9 cellular contexts compared by ENCODE assay signal in genomic region chr5:159764283-159764927, GRCh38.
DNase-seq lines count a peak whose midpoint lies in the region; TF ChIP-seq lines count a peak whose summit lies in the region.
"Had no signal": no experiment of that assay in that cellular context is flagged by ENCODE, and none has a peak within 500 bp of the region (broad histone marks: within the 10 kb centered on the region; RNA-seq: fewer than 3 reads in every experiment).

No MANE protein-coding gene starts in this region.

- no peaks in the 10 kb centered on the region for H3K27me3 ChIP-seq in SK-N-SH (ENCODE audit: insufficient read depth)
- H3K27me3 ChIP-seq in spleen (replicated peaks in 1 of 7), result peaks cover 0 to 7% (median 0%) of the 10 kb centered on the region in 7 donors

- peak in 1 of 2 experiments; percentile 88; a peak in 2 of 4 replicates for TF ChIP-seq EP300 in SK-N-SH (IDR thresholded peaks at IDR 0.05; ENCODE audit: borderline replicate concordance in 1 of 2, low read depth in 1 of 2, low read length in 1 of 2)

- no peaks in the 10 kb centered on the region for H3K79me2 ChIP-seq in SK-N-SH (ENCODE audit: insufficient read depth)

- H2AFZ ChIP-seq in SK-N-SH (ENCODE audit: low read depth), result peak overlapping the region; percentile 56; the same call in 1 of the 2 replicates

- H3K27ac ChIP-seq in SK-N-SH (ENCODE audit: low read depth in 2 of 2, low read length in 1 of 2) (peak overlapping the region in 1 of 2 experiments; percentile 61; a peak in 2 of 4 replicates), spleen (peak overlapping the region in 7 of 8 donors; percentile 22 to 63 (median 55))

- TF ChIP-seq CTCF in SK-N-SH (IDR thresholded peaks at IDR 0.05) (no peak), fibroblast of the aortic adventitia (IDR thresholded peaks at IDR 0.05; ENCODE audit: insufficient read depth, low read length) (no peak), spleen (IDR thresholded peaks at IDR 0.05 in 8 of 11, conservative IDR thresholded peaks at IDR 0.05 in 3 of 11) (no peak)

- POLR2A ChIA-PET in SK-N-SH (lab: Yijun Ruan, JAX), result no interaction called here

- no peaks in the 10 kb centered on the region for H3K9me3 ChIP-seq in SK-N-SH
- no peaks in the 10 kb centered on the region for H3K9me3 ChIP-seq in spleen

- H3K4me1 ChIP-seq in SK-N-SH (ENCODE audit: control insufficient read depth in 1 of 2, insufficient read depth in 2 of 2, low read depth in 1 of 2, low read length in 1 of 2) (peaks cover 0 to 11% of the 10 kb centered on the region in 2 experiments; a peak in 1 of 4 replicates), spleen (peaks cover 0 to 15% (median 4%) of the 10 kb centered on the region in 6 donors)

- H3K4me2 ChIP-seq in SK-N-SH, result peak overlapping the region; percentile 51

- H3K9ac ChIP-seq in SK-N-SH, result peak overlapping the region; percentile 15; the same call in 1 of the 2 replicates

- no peaks in the 10 kb centered on the region for H3F3A ChIP-seq in SK-N-SH (replicated peaks; ENCODE audit: insufficient read depth)

- H3K9me2 ChIP-seq in SK-N-SH, result no peaks in the 10 kb centered on the region

- TF ChIP-seq RAD21 in SK-N-SH (IDR thresholded peaks at IDR 0.05; ENCODE audit: low read length), result no peak

- CTCF ChIA-PET in SK-N-SH (lab: Yijun Ruan, JAX), result no interaction called here

- DNase-seq in activated CD4-positive, alpha-beta T cell treated with anti-CD3 and anti-CD28 coated beads for 48 hours, result peak; percentile 17
- DNase-seq in activated CD4-positive, alpha-beta T cell treated with anti-CD3 and anti-CD28 coated beads, Interleukin-2, amount 50 U/mL, for 48 hours, result no peak
- DNase-seq in SK-N-SH, result no peak
- DNase-seq in fibroblast of the aortic adventitia (ENCODE audit: low read depth), result peak; percentile 94
- DNase-seq in spleen, result no peak
- no peak for DNase-seq in NK-92 treated with Interleukin-12 subunit alpha and Interleukin-12 subunit beta, amount 100 ng/mL, for 24 hours (lab: John Stamatoyannopoulos, UW)
- no peak for DNase-seq in DMS53 (lab: John Stamatoyannopoulos, UW)
- no peak for DNase-seq in SIG-M5 (lab: John Stamatoyannopoulos, UW)
- DNase-seq: 8988T had no signal

- H3K36me3 ChIP-seq in SK-N-SH (replicated peaks in 1 of 2; ENCODE audit: control insufficient read depth in 1 of 2, insufficient read depth in 2 of 2, low read length in 1 of 2), result no peaks in the 10 kb centered on the region
- no peaks in the 10 kb centered on the region for H3K36me3 ChIP-seq in spleen

- H3K4me3 ChIP-seq in SK-N-SH (ENCODE audit: low read depth in 2 of 2, low read length in 1 of 2), result no peak overlapping the region
- H3K4me3 ChIP-seq in fibroblast of the aortic adventitia (ENCODE audit: low read depth, low read length), result no peak overlapping the region
- no peak overlapping the region for H3K4me3 ChIP-seq in spleen

- intact Hi-C loops in spleen (cut with DNase I; ENCODE audit: low total_unique reads), result no loop called here

- 10% methylated on average over 6 of the region's 6 CpGs for WGBS in SK-N-SH (ENCODE audit: low lambda C conversion rate)
- 16 to 28% (median 21%) methylated on average over 6 of the region's 6 CpGs for WGBS in spleen, 5 donors

- no peak for TF ChIP-seq POLR2A in spleen (IDR thresholded peaks at IDR 0.05)

- H4K20me1 ChIP-seq in SK-N-SH (ENCODE audit: insufficient read depth), result no peaks in the 10 kb centered on the region

TF ChIP-seq in SK-N-SH, 30 proteins besides CTCF, POLR2A, EP300 and RAD21:
- TF ChIP-seq RFX5 (IDR thresholded peaks at IDR 0.05; ENCODE audit: low read length) (no peak), JUND (IDR thresholded peaks at IDR 0.05) (peak; percentile 66), POLR2AphosphoS5 (IDR thresholded peaks at IDR 0.05; ENCODE audit: low read depth, low read length) (peak; percentile 60; the same call in 1 of the 2 replicates), EZH2phosphoT487 (IDR thresholded peaks at IDR 0.05; ENCODE audit: borderline replicate concordance, low read depth) (no peak), RCOR1 (IDR thresholded peaks at IDR 0.05; ENCODE audit: low read length) (no peak), RXRA (IDR thresholded peaks at IDR 0.05; ENCODE audit: borderline replicate concordance, low read depth) (peak; percentile 56; the same call in 1 of the 2 replicates), ELF1 (IDR thresholded peaks at IDR 0.05) (0 out of 2 replicates have a peak, but pooled peaks have one; percentile 10), USF2 (IDR thresholded peaks at IDR 0.05; ENCODE audit: borderline replicate concordance, low read depth, low read length) (peak; percentile 28), NFIC (IDR thresholded peaks at IDR 0.05; ENCODE audit: borderline replicate concordance) (peak; percentile 58; the same call in 1 of the 2 replicates), TEAD4 (IDR thresholded peaks at IDR 0.05; ENCODE audit: borderline replicate concordance, insufficient read depth) (peak; percentile 79), TCF12 (IDR thresholded peaks at IDR 0.05) (peak; percentile 76), MEF2A (IDR thresholded peaks at IDR 0.05; ENCODE audit: borderline replicate concordance, low read depth) (peak; percentile 90), FOXM1 (IDR thresholded peaks at IDR 0.05; ENCODE audit: low read depth) (peak; percentile 78), MAX (IDR thresholded peaks at IDR 0.05; ENCODE audit: low read depth) (peak; percentile 56; the same call in 1 of the 2 replicates), YY1 (IDR thresholded peaks at IDR 0.05; ENCODE audit: low read depth) (no peak), PBX3 (IDR thresholded peaks at IDR 0.05) (peak; percentile 76), USF1 (IDR thresholded peaks at IDR 0.05; ENCODE audit: borderline replicate concordance, low read depth) (peak; percentile 89), FOSL2 (IDR thresholded peaks at IDR 0.05; ENCODE audit: borderline replicate concordance, low read depth) (peak; percentile 88)

Comparison
In these comparisons a context has a peak if more than half of its experiments do, and no peak if none do; other contexts are left out.
1. DNase-seq: peak in activated CD4-positive, alpha-beta T cell treated with anti-CD3 and anti-CD28 coated beads for 48 hours (single experiment) and fibroblast of the aortic adventitia (single experiment); none in activated CD4-positive, alpha-beta T cell treated with anti-CD3 and anti-CD28 coated beads, Interleukin-2, amount 50 U/mL, for 48 hours (0 of 2), SK-N-SH (single experiment), spleen (single experiment), NK-92 treated with Interleukin-12 subunit alpha and Interleukin-12 subunit beta, amount 100 ng/mL, for 24 hours (single experiment), DMS53 (single experiment) and SIG-M5 (single experiment).